1 cellular context compared by ENCODE assay signal in genomic region chrX:154411322-154411980, GRCh38.
TF ChIP-seq lines count a peak whose summit lies in the region.

Gene TAFAZZIN (plus strand): TSS chrX:154411539. CDS start chrX:154411844, 305 bp downstream.

TF ChIP-seq in HepG2, 621 proteins besides CTCF, POLR2A, EP300 and RAD21 (continued from another document and continues in another):
- TF ChIP-seq ATF2 (CRISPR knock-in tag; IDR thresholded peaks at IDR 0.05) (no peak), ZHX2 (IDR thresholded peaks at IDR 0.05; ENCODE audit: low read depth) (no peak), ZHX2 (CRISPR knock-in tag; IDR thresholded peaks at IDR 0.05; ENCODE audit: borderline replicate concordance) (no peak), ZNF207 (IDR thresholded peaks at IDR 0.05; ENCODE audit: borderline replicate concordance) (no peak), ZNF235 (CRISPR knock-in tag; IDR thresholded peaks at IDR 0.05; ENCODE audit: borderline replicate concordance) (no peak), ZNF337 (CRISPR knock-in tag; IDR thresholded peaks at IDR 0.05; ENCODE audit: borderline replicate concordance, low read depth) (no peak), ZBTB38 (CRISPR knock-in tag; IDR thresholded peaks at IDR 0.05) (no peak), ARNTL (CRISPR knock-in tag; IDR thresholded peaks at IDR 0.05) (peak; percentile 30; the same call in 1 of the 2 replicates), ZNF749 (CRISPR knock-in tag; IDR thresholded peaks at IDR 0.05; ENCODE audit: borderline replicate concordance) (no peak), CBX5 (CRISPR knock-in tag; IDR thresholded peaks at IDR 0.05; ENCODE audit: borderline replicate concordance) (no peak), KLF9 (CRISPR knock-in tag; IDR thresholded peaks at IDR 0.05; ENCODE audit: low read depth) (no peak), GATAD2A (CRISPR knock-in tag; IDR thresholded peaks at IDR 0.05) (no peak), ZKSCAN5 (CRISPR knock-in tag; IDR thresholded peaks at IDR 0.05) (no peak), CSRNP1 (CRISPR knock-in tag; IDR thresholded peaks at IDR 0.05) (no peak), ONECUT2 (CRISPR knock-in tag; IDR thresholded peaks at IDR 0.05) (no peak), ZNF563 (CRISPR knock-in tag; IDR thresholded peaks at IDR 0.05) (no peak), FLYWCH1 (CRISPR knock-in tag; IDR thresholded peaks at IDR 0.05) (no peak), GZF1 (CRISPR knock-in tag; IDR thresholded peaks at IDR 0.05) (no peak), ADNP (CRISPR knock-in tag; IDR thresholded peaks at IDR 0.05) (no peak), MBNL3 (CRISPR knock-in tag; conservative IDR thresholded peaks at IDR 0.05) (no peak), ZNF614 (CRISPR knock-in tag; IDR thresholded peaks at IDR 0.05; ENCODE audit: borderline replicate concordance) (no peak), TEF (CRISPR knock-in tag; IDR thresholded peaks at IDR 0.05) (no peak), ZNF432 (CRISPR knock-in tag; IDR thresholded peaks at IDR 0.05; ENCODE audit: borderline replicate concordance) (no peak), CC2D1A (CRISPR knock-in tag; IDR thresholded peaks at IDR 0.05) (no peak), CCDC6 (CRISPR knock-in tag; IDR thresholded peaks at IDR 0.05) (no peak), KMT2B (CRISPR knock-in tag; IDR thresholded peaks at IDR 0.05) (no peak), ZNF615 (CRISPR knock-in tag; IDR thresholded peaks at IDR 0.05; ENCODE audit: borderline replicate concordance) (no peak), KDM1A (CRISPR knock-in tag; IDR thresholded peaks at IDR 0.05) (no peak), IRX3 (CRISPR knock-in tag; IDR thresholded peaks at IDR 0.05; ENCODE audit: borderline replicate concordance, low read depth) (no peak), ZNF652 (CRISPR knock-in tag; IDR thresholded peaks at IDR 0.05; ENCODE audit: borderline replicate concordance, low read depth) (no peak), ZNF569 (CRISPR knock-in tag; IDR thresholded peaks at IDR 0.05; ENCODE audit: borderline replicate concordance) (no peak), NFAT5 (CRISPR knock-in tag; IDR thresholded peaks at IDR 0.05) (no peak), MIXL1 (CRISPR knock-in tag; IDR thresholded peaks at IDR 0.05) (no peak), ZFYVE20 (CRISPR knock-in tag; IDR thresholded peaks at IDR 0.05; ENCODE audit: borderline replicate concordance, low read depth) (no peak), ARNT2 (CRISPR knock-in tag; IDR thresholded peaks at IDR 0.05; ENCODE audit: low read depth) (no peak), ZNF770 (CRISPR knock-in tag; IDR thresholded peaks at IDR 0.05) (peak; percentile 72), IRF2 (CRISPR knock-in tag; IDR thresholded peaks at IDR 0.05) (no peak), KDM2A (CRISPR knock-in tag; IDR thresholded peaks at IDR 0.05; ENCODE audit: borderline replicate concordance, low read depth) (peak; percentile 66; the same call in 1 of the 2 replicates), ZBTB7A (CRISPR knock-in tag; IDR thresholded peaks at IDR 0.05) (no peak), SMARCC2 (IDR thresholded peaks at IDR 0.05) (no peak), ZNF703 (CRISPR knock-in tag; IDR thresholded peaks at IDR 0.05; ENCODE audit: borderline replicate concordance) (no peak), BCLAF1 (IDR thresholded peaks at IDR 0.05) (no peak), ZNF776 (CRISPR knock-in tag; IDR thresholded peaks at IDR 0.05) (no peak), NR2C2 (CRISPR knock-in tag; IDR thresholded peaks at IDR 0.05; ENCODE audit: borderline replicate concordance) (peak; percentile 52; the same call in 1 of the 2 replicates), SMAD9 (CRISPR knock-in tag; IDR thresholded peaks at IDR 0.05) (no peak), ZNF724P (CRISPR knock-in tag; IDR thresholded peaks at IDR 0.05; ENCODE audit: borderline replicate concordance) (no peak), TCF7L2 (IDR thresholded peaks at IDR 0.05; ENCODE audit: low read depth, low read length) (no peak), ARHGAP35 (CRISPR knock-in tag; IDR thresholded peaks at IDR 0.05; ENCODE audit: borderline replicate concordance) (no peak), IKZF4 (CRISPR knock-in tag; IDR thresholded peaks at IDR 0.05; ENCODE audit: borderline replicate concordance, low read depth, not compliant biosample characterization) (no peak)
